ENCODE assay signal across 9 cellular contexts in the genomic region with DNA sequence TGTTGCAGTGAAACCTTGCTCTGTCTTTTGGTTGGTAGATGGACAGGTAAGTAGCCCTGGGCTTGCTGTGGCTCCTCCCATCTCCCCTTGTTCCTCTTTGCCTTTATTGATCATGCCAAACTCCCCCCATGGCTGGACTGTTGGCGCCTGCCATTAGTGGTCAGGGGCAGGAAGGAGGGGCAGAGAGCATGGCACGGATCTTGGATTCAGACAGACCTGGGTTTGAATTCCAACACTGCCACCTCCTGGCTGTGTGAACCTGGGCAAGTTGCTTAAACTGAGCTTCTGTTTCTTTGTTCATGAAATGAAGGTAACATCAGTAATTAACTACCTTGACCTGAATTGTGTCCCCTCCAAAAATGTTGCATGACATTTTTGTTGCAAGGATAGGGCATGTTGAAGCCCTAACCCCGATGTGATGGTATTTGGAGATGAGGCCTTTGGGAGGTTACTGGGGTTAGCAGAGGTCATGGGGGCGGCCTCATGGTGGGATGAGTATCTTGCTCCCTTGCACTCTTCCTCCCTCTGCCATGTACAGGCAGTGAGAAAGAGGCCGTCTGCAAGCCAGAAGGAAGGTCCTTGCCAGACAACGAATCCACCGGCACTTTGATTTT. TPM values are rescaled to one million over a fixed set of nuclear protein-coding genes. Genes with fewer than 3 reads are reported as not detected.
DNase-seq lines count a peak whose midpoint lies in the region; ATAC-seq, FAIRE-seq and TF ChIP-seq lines count a peak whose summit lies in the region.
"Had no signal": no experiment of that assay in that cellular context is flagged by ENCODE, and none has a peak within 500 bp of the region (broad histone marks: within the 10 kb centered on the region; RNA-seq: fewer than 3 reads in every experiment).

No MANE protein-coding gene starts in this region.

- peak overlapping the region; percentile 57 for H3K27ac ChIP-seq in mesodermal cell (ENCODE audit: low read depth, low read length, severe bottlenecking)

- DNase-seq in D721Med (ENCODE audit: insufficient read length, low spot score) (no peak), NCI-H345 (lab: John Stamatoyannopoulos, UW) (peak; percentile 39), T47D (ENCODE audit: low read depth in 1 of 2, low spot score in 1 of 2) (peak; percentile 16 to 69), NCI-H2227 (lab: John Stamatoyannopoulos, UW; ENCODE audit: unreplicated experiment) (no peak), posterior vena cava (ENCODE audit: low spot score) (no peak), CD14-positive monocyte (ENCODE audit: low spot score) (no peak)

- WGBS in mesodermal cell (ENCODE audit: insufficient coverage in 2 of 2), 2 experiments = 43 to 56% methylated on average over 2 to 3 of the region's 7 CpGs

- TF ChIP-seq CTCF in D721Med (IDR thresholded peaks at IDR 0.05; ENCODE audit: insufficient read depth, missing control alignments) = peak; percentile 67
- no peak for TF ChIP-seq CTCF in CD14-positive monocyte (IDR thresholded peaks at IDR 0.05)

- peak overlapping the region in 1 of 7 donors; percentile 23 for H3K27ac Mint-ChIP-seq in CD14-positive monocyte

- in situ Hi-C loops in T47D (cut with HindIII; ENCODE audit: low pct_unique_long_range_greater_than_20kb, low sequenced_read_pairs) = no loop called here

- H3K4me1 Mint-ChIP-seq in CD14-positive monocyte = peaks cover 46% of the 10 kb centered on the region

- H3K4me3 ChIP-seq in mesodermal cell (ENCODE audit: extremely low read depth, insufficient read depth, low read length, poor library complexity, severe bottlenecking) = no peak overlapping the region

- peaks cover 54 to 71% of the 10 kb centered on the region in 2 donors for H3K36me3 Mint-ChIP-seq in CD14-positive monocyte

- no peaks in the 10 kb centered on the region for H3K9me3 Mint-ChIP-seq in CD14-positive monocyte

- no peaks in the 10 kb centered on the region for H3K36me3 ChIP-seq in mesodermal cell (ENCODE audit: control insufficient read depth, insufficient read depth, low read length)

- H3K27me3 Mint-ChIP-seq in CD14-positive monocyte (ENCODE audit: low read depth in 3 of 3) = no peaks in the 10 kb centered on the region

- H3K4me1 ChIP-seq in mesodermal cell (ENCODE audit: control insufficient read depth, insufficient read depth, low read length, poor library complexity, severe bottlenecking) = peaks cover 8% of the 10 kb centered on the region

- no peak overlapping the region for H3K4me3 Mint-ChIP-seq in CD14-positive monocyte

- FAIRE-seq in D721Med (lab: Jason Lieb, UNC) = no peak
- FAIRE-seq: TTC549 had no signal

- intact Hi-C loops in posterior vena cava (cut with DNase I) = loop anchor here (2.0 to 10.0 kb wide), 3 partner anchors 68 to 320 kb away; no protein-coding TSS in a partner anchor
- intact Hi-C loops in CD14-positive monocyte (cut with micrococcal nuclease) = loop anchor here (5.0 kb wide), 2 partner anchors 47 to 248 kb away; no protein-coding TSS in a partner anchor

- H3K9me3 ChIP-seq in mesodermal cell (ENCODE audit: control insufficient read depth, low read length) = no peaks in the 10 kb centered on the region

- peak; percentile 24 for ATAC-seq in GM21529 (IDR thresholded peaks at IDR 0.05; ENCODE audit: unreplicated experiment)

RNA-seq across cellular contexts. Expression of a gene that starts 6.0 kb away (rescaled TPM):
- polyA plus RNA-seq in mesodermal cell (2013, experiment 1 of 2) = 0.15 TPM
- polyA plus RNA-seq in mesodermal cell (2013, experiment 2 of 2) = not detected
- 10 to 100 TPM in 1 of 2 donors, 1 to 10 TPM in 1; 8.4 to 10.3 TPM for total RNA-seq in posterior vena cava
- polyA plus RNA-seq in CD14-positive monocyte = 10 to 100 TPM; 34.7 to 38.6 TPM

Comparison
In these comparisons a context has a peak if more than half of its experiments do, and no peak if none do; other contexts are left out.
1. DNase-seq: peak in NCI-H345 (single experiment) and T47D (2 of 2); none in D721Med (single experiment), NCI-H2227 (single experiment), posterior vena cava (single experiment) and CD14-positive monocyte (single experiment).